8 cellular contexts compared by ENCODE assay signal in genomic region chr15:52018693-52019393, GRCh38. TPM values are rescaled to one million over a fixed set of nuclear protein-coding genes. Genes with fewer than 3 reads are reported as not detected.
DNase-seq lines count a peak whose midpoint lies in the region; ATAC-seq, FAIRE-seq and TF ChIP-seq lines count a peak whose summit lies in the region.

Gene MAPK6 (plus strand): TSS chr15:52019219. CDS start chr15:52046461, 27,242 bp downstream.

- intact Hi-C loops in left ventricle myocardium superior (cut with micrococcal nuclease): no loop called here

- peaks cover 2% of the 10 kb centered on the region for H3K9me3 ChIP-seq in T-helper 17 cell (ENCODE audit: control insufficient read depth, low read length, poor library complexity, severe bottlenecking)

- H3K4me3 Mint-ChIP-seq in T-helper 17 cell: peak within 1 kb of the TSS; percentile 99

- no peaks in the 10 kb centered on the region for H3K27me3 Mint-ChIP-seq in T-helper 17 cell

- in situ Hi-C loops in GM13977 (cut with MboI; ENCODE audit: low pct_unique_long_range_greater_than_20kb, low sequenced_read_pairs, unreplicated experiment): no loop called here

- H3K4me1 Mint-ChIP-seq in T-helper 17 cell: peaks cover 27% of the 10 kb centered on the region

- no peaks in the 10 kb centered on the region for H3K36me3 Mint-ChIP-seq in T-helper 17 cell (ENCODE audit: low read depth)

- H3K27ac Mint-ChIP-seq in T-helper 17 cell: peak within 1 kb of the TSS; percentile 92

- ATAC-seq in HG02798 (IDR thresholded peaks at IDR 0.05; ENCODE audit: poor library complexity, unreplicated experiment): peak; percentile 80
- ATAC-seq in T-helper 17 cell: peak; percentile 89
- ATAC-seq in left ventricle myocardium superior: peak; percentile 95

- no peak for FAIRE-seq in urothelium cell line (lab: Jason Lieb, UNC)

- DNase-seq in GM13977 (ENCODE audit: low spot score) (peak; percentile 98), NCI-H146 (lab: John Stamatoyannopoulos, UW) (peak; percentile 82), T-helper 17 cell (peak; percentile 94 to 96 (median 95)), amygdala (lab: John Stamatoyannopoulos, UW) (peak in 55 of 56 donors; percentile 53 to 94 (median 84)), left ventricle myocardium superior (peak; percentile 98), pulmonary artery endothelial cell (ENCODE audit: low read depth, low spot score) (peak; percentile 75), urothelium cell line (ENCODE audit: low spot score) (peak; percentile 95)

- no peak for TF ChIP-seq CTCF in GM13977 (IDR thresholded peaks at IDR 0.05; ENCODE audit: extremely low read depth, insufficient read depth, missing control alignments)

RNA-seq across cellular contexts. Expression of gene MAPK6, which starts in this region (rescaled TPM):
- total RNA-seq in T-helper 17 cell (10 to 100 TPM; 36.8 to 45.6 TPM), left ventricle myocardium superior (17.9 TPM), pulmonary artery endothelial cell (38.1 and 45.2 TPM in 2 replicates)

Comparison
In these comparisons a context has a peak if more than half of its experiments do, and no peak if none do; other contexts are left out.
1. Peak in every context shown above with its lines: DNase-seq and ATAC-seq.